16 cellular contexts compared by ENCODE assay signal in genomic region chr14:32404784-32405573, GRCh38.
A peak's percentile ranks its signal among the peaks of the same experiment; 100 is the strongest.
DNase-seq lines count a peak whose midpoint lies in the region; ATAC-seq and TF ChIP-seq lines count a peak whose summit lies in the region.
"Had no signal": no experiment of that assay in that cellular context is flagged by ENCODE, and none has a peak within 500 bp of the region (broad histone marks: within the 10 kb centered on the region; RNA-seq: fewer than 3 reads in every experiment).

No MANE protein-coding gene starts in this region.

- H3K27me3 ChIP-seq in right cardiac atrium (ENCODE audit: control insufficient read depth, insufficient read depth) = no peaks in the 10 kb centered on the region
- no peaks in the 10 kb centered on the region for H3K27me3 ChIP-seq in PC-3 (ENCODE audit: low read length)

- H3K9me3 ChIP-seq in right cardiac atrium (ENCODE audit: control insufficient read depth, low read length) (no peaks in the 10 kb centered on the region), PC-3 (ENCODE audit: low read length) (no peaks in the 10 kb centered on the region)

- H3K27ac ChIP-seq in cingulate gyrus (ENCODE audit: low read depth, low read length) (peak overlapping the region; percentile 57), right cardiac atrium (ENCODE audit: low read length) (peak overlapping the region; percentile 72), PC-3 (ENCODE audit: low read length) (no peak overlapping the region)
- H3K27ac ChIP-seq: C4-2B had no signal

- no TSS peak for BruUV-seq in PC-3 (replicated peaks; lab: Mats Ljungman, UMichigan)

- H4K20me1 ChIP-seq in PC-3 (ENCODE audit: low read length) = no peaks in the 10 kb centered on the region

- H3K4me3 ChIP-seq in right cardiac atrium (ENCODE audit: low read length) (no peak overlapping the region), PC-3 (ENCODE audit: low read length) (no peak overlapping the region)

- no peaks in the 10 kb centered on the region for H3K9me2 ChIP-seq in PC-3 (replicated peaks; ENCODE audit: low read length)

- POLR2A ChIA-PET in PC-3 (lab: Charles Lee; ENCODE audit: unreplicated experiment) = no interaction called here

- peaks cover 5% of the 10 kb centered on the region for H3K4me1 ChIP-seq in right cardiac atrium (ENCODE audit: control insufficient read depth, insufficient read depth, low read length)
- H3K4me1 ChIP-seq in PC-3 (ENCODE audit: insufficient read depth, low read length) = peaks cover 22% of the 10 kb centered on the region

- H3F3A ChIP-seq in PC-3 (ENCODE audit: low read length, unreplicated experiment) = no peaks in the 10 kb centered on the region

- intact Hi-C loops in Right ventricle myocardium inferior (cut with DNase I) = loop anchor here (5.0 kb wide), 1 partner anchor 52 kb away; no protein-coding TSS in a partner anchor
- intact Hi-C loops in cardiac septum (cut with DNase I) = no loop called here
- intact Hi-C loops in right cardiac atrium (cut with DNase I) = no loop called here
- intact Hi-C loops in PC-3 (cut with micrococcal nuclease) = no loop called here

- CTCF ChIA-PET in PC-3 (lab: Charles Lee) = no interaction called here

- no peak overlapping the region for H3K4me2 ChIP-seq in PC-3 (ENCODE audit: low read length)

- TF ChIP-seq CTCF in PC-3 (conservative IDR thresholded peaks at IDR 0.05; ENCODE audit: low read depth, low read length) = no peak

- no peaks in the 10 kb centered on the region for H3K79me2 ChIP-seq in PC-3 (ENCODE audit: low read length)

- ATAC-seq in Right ventricle myocardium inferior = peak; percentile 93
- ATAC-seq in right cardiac atrium = peak; percentile 69 to 80
- ATAC-seq in HG02610 (IDR thresholded peaks at IDR 0.05; ENCODE audit: unreplicated experiment) = no peak
- no peak for ATAC-seq in GM18517 (IDR thresholded peaks at IDR 0.05; ENCODE audit: unreplicated experiment)
- ATAC-seq in PC-3 = no peak
- ATAC-seq: Panc1 had no signal

- DNase-seq in Right ventricle myocardium inferior (ENCODE audit: missing footprints) = peak; percentile 32
- no peak for DNase-seq in cardiac septum (ENCODE audit: low spot score)
- peak in 2 of 3 donors; percentile 34 to 51 for DNase-seq in right cardiac atrium
- no peak for DNase-seq in DMS153 (lab: John Stamatoyannopoulos, UW)
- DNase-seq in PC-3 = no peak
- DNase-seq: Karpas-422, NCI-H1105 treated with DMSO at 0.1 percent for 48 hours, NCI-H2029, NCI-H2227 treated with DMSO at 0.1 percent for 48 hours, NCI-H526 treated with DMSO at 0.1 percent for 48 hours, SHP77 had no signal

- no peak overlapping the region for H2AFZ ChIP-seq in PC-3 (ENCODE audit: low read length)

- H3K36me3 ChIP-seq in PC-3 (ENCODE audit: low read depth, low read length) = no peaks in the 10 kb centered on the region

- H3K9ac ChIP-seq in PC-3 (ENCODE audit: low read length) = no peak overlapping the region

Comparison
In these comparisons a context has a peak if more than half of its experiments do, and no peak if none do; other contexts are left out.
1. DNase-seq: peak in Right ventricle myocardium inferior (single experiment) and right cardiac atrium (2 of 3); none in cardiac septum (single experiment), DMS153 (single experiment) and PC-3 (single experiment).
2. ATAC-seq: peak in Right ventricle myocardium inferior (single experiment) and right cardiac atrium (2 of 2); none in HG02610 (single experiment), GM18517 (single experiment) and PC-3 (single experiment).